In the genomic region with DNA sequence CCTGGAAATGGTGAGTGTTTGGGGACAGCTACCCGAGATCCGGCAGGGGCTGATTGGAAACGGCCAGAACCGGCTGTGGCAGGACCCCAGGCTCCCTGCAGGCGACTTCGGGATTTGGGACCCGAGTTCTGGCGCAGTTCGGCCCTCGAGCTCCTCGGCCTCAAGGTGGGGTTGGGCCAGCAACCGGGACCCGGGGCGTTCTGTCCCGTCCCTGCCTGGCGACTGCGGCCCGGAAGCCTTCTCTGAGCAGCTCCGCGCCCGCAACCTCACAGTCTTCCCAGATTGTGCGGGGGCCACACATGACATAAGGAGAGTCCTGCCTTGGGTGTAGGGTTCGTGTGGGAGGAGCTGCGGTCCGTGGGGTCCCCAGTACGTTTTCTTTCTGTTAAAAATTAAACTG, we compare ENCODE assay signal across 14 cellular contexts.
"Had no signal": no experiment of that assay in that cellular context is flagged by ENCODE, and none has a peak within 500 bp of the region (broad histone marks: within the 10 kb centered on the region; RNA-seq: fewer than 3 reads in every experiment).

No MANE protein-coding gene starts in this region.

- ATAC-seq: SK-N-SH treated with all-trans-retinoic acid at 6 μM for 48 hours had no signal

- H3K27ac ChIP-seq: suprapubic skin had no signal

- H3K9me3 Mint-ChIP-seq: activated T-helper 2 cell treated with anti-CD3 and anti-CD28 coated beads, Interferon-gamma antibody, Interleukin-2, Interleukin-4, amounts not matched to agents 10 μg/mL and 5 μg/mL and 100 μg/mL, durations not matched to agents 14 hours and 24 hours and 36 hours had no signal

- H3K27me3 ChIP-seq: suprapubic skin, upper lobe of left lung had no signal

- H3K4me3 Mint-ChIP-seq: activated naive CD4-positive, alpha-beta T cell treated with anti-CD3 and anti-CD28 coated beads for 36 hours; stimulated activated naive CD8-positive, alpha-beta T cell treated with anti-CD3 and anti-CD28 coated beads, Interleukin-15, Interleukin-2, amounts not matched to agents 100 ng/mL and 50 ng/mL, for 24 hours had no signal

- H3K4me1 ChIP-seq: suprapubic skin, upper lobe of left lung had no signal

- DNase-seq: activated CD4-positive, alpha-beta T cell treated with anti-CD3 and anti-CD28 coated beads for 1 hour; activated CD4-positive, alpha-beta T cell treated with anti-CD3 and anti-CD28 coated beads, Interleukin-2, amount 50 U/mL, for 4 hours; activated naive CD4-positive, alpha-beta T cell treated with anti-CD3 and anti-CD28 coated beads for 36 hours; erythroblast; hippocampal formation; mesendoderm; small intestine; T-helper 1 cell; T1000 had no signal

- H3K9me3 ChIP-seq: suprapubic skin had no signal

- H3K27ac Mint-ChIP-seq: activated naive CD4-positive, alpha-beta T cell treated with anti-CD3 and anti-CD28 coated beads for 36 hours; activated T-helper 2 cell treated with anti-CD3 and anti-CD28 coated beads, Interferon-gamma antibody, Interleukin-2, Interleukin-4, amounts not matched to agents 10 μg/mL and 5 μg/mL and 100 μg/mL, durations not matched to agents 14 hours and 24 hours and 36 hours; stimulated activated naive CD8-positive, alpha-beta T cell treated with anti-CD3 and anti-CD28 coated beads, Interleukin-15, Interleukin-2, amounts not matched to agents 100 ng/mL and 50 ng/mL, for 24 hours had no signal

- H3K27me3 Mint-ChIP-seq: stimulated activated naive CD8-positive, alpha-beta T cell treated with anti-CD3 and anti-CD28 coated beads, Interleukin-15, Interleukin-2, amounts not matched to agents 100 ng/mL and 50 ng/mL, for 24 hours had no signal

- H3K36me3 ChIP-seq: suprapubic skin, upper lobe of left lung had no signal

- H3K4me3 ChIP-seq: suprapubic skin, upper lobe of left lung had no signal
